ENCODE assay signal across 19 cellular contexts in the genomic region with DNA sequence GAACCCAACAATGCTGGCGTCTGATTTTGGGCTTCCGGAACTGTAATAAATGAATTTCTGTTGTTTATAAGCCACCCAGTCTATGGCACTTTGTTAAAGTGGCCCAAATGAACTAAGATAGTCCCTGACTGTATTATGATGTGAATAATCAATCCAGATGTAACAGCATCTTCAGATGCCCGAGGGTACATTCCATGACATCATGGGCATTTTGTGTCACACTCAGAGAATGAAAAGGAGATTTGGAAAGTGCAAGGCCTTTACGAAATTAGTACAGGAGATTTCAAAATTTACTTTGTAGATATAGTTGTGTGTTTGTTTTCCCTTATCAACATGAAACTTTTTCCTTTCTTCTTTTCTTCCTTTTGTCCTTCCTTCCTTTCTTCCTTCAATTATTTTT. TPM values are rescaled to one million over a fixed set of nuclear protein-coding genes. Genes with fewer than 3 reads are reported as not detected.
DNase-seq lines count a peak whose midpoint lies in the region; ATAC-seq and TF ChIP-seq lines count a peak whose summit lies in the region.
"Had no signal": no experiment of that assay in that cellular context is flagged by ENCODE, and none has a peak within 500 bp of the region (broad histone marks: within the 10 kb centered on the region; RNA-seq: fewer than 3 reads in every experiment).

No MANE protein-coding gene starts in this region.

- peaks cover 4% of the 10 kb centered on the region for H3K4me1 ChIP-seq in mammary epithelial cell (ENCODE audit: insufficient read depth, low read length)

- H2AFZ ChIP-seq in mammary epithelial cell (ENCODE audit: low read depth, low read length): no peak overlapping the region

- no peak overlapping the region for H3K27ac ChIP-seq in mammary epithelial cell (ENCODE audit: insufficient read depth, low read depth, low read length)

- 47% methylated on average over 4 of the region's 4 CpGs for WGBS in mammary epithelial cell (ENCODE audit: low coverage, missing lambda C conversion rate)

- H3K36me3 ChIP-seq in mammary epithelial cell (ENCODE audit: insufficient read depth, low read length): no peaks in the 10 kb centered on the region

- H3K4me2 ChIP-seq in mammary epithelial cell (ENCODE audit: insufficient read depth, low read depth, low read length): no peak overlapping the region

- H3K4me3 ChIP-seq in mammary epithelial cell (replicated peaks in 1 of 3; ENCODE audit: insufficient read depth in 1 of 3, low read depth in 2 of 3, low read length in 3 of 3): no peak overlapping the region
- H3K4me3 ChIP-seq: GM12878, K562 had no signal

- in situ Hi-C loops in mammary epithelial cell (cut with MboI; ENCODE audit: low sequenced_read_pairs in 2 of 2): no loop called here

- no peak overlapping the region for H3K9ac ChIP-seq in mammary epithelial cell (ENCODE audit: insufficient read depth, low read length)

- no peaks in the 10 kb centered on the region for H3K79me2 ChIP-seq in mammary epithelial cell (ENCODE audit: insufficient read depth, low read length)

- no peaks in the 10 kb centered on the region for H3K27me3 Mint-ChIP-seq in activated CD4-positive, alpha-beta T cell treated with anti-CD3 and anti-CD28 coated beads, Interleukin-2, amount 10 ng/mL, durations not matched to agents 7 days and 5 days
- H3K27me3 Mint-ChIP-seq: CD4-positive, alpha-beta memory T cell had no signal

- peaks cover 26% of the 10 kb centered on the region for H3K36me3 Mint-ChIP-seq in activated CD4-positive, alpha-beta T cell treated with anti-CD3 and anti-CD28 coated beads, Interleukin-2, amount 10 ng/mL, durations not matched to agents 7 days and 5 days (ENCODE audit: low read depth)
- peaks cover 12% of the 10 kb centered on the region for H3K36me3 Mint-ChIP-seq in stimulated activated effector memory CD8-positive, alpha-beta T cell treated with anti-CD3 and anti-CD28 coated beads, Interleukin-12 subunit alpha, Interleukin-12 subunit beta, amount 100 ng/mL, for 72 hours

- no peak overlapping the region for H3K4me3 Mint-ChIP-seq in activated CD4-positive, alpha-beta T cell treated with anti-CD3 and anti-CD28 coated beads, Interleukin-2, amount 10 ng/mL, durations not matched to agents 7 days and 5 days
- H3K4me3 Mint-ChIP-seq in stimulated activated effector memory CD8-positive, alpha-beta T cell treated with anti-CD3 and anti-CD28 coated beads, Interleukin-12 subunit alpha, Interleukin-12 subunit beta, amount 100 ng/mL, for 72 hours: no peak overlapping the region
- H3K4me3 Mint-ChIP-seq: CD4-positive, alpha-beta memory T cell had no signal

- no peak overlapping the region for H3K27ac Mint-ChIP-seq in activated CD4-positive, alpha-beta T cell treated with anti-CD3 and anti-CD28 coated beads, Interleukin-2, amount 10 ng/mL, durations not matched to agents 7 days and 5 days
- peak overlapping the region; percentile 58 for H3K27ac Mint-ChIP-seq in stimulated activated effector memory CD8-positive, alpha-beta T cell treated with anti-CD3 and anti-CD28 coated beads, Interleukin-12 subunit alpha, Interleukin-12 subunit beta, amount 100 ng/mL, for 72 hours

- peak; percentile 7 to 14 for DNase-seq in activated CD4-positive, alpha-beta T cell treated with anti-CD3 and anti-CD28 coated beads for 4 hours
- DNase-seq in activated CD4-positive, alpha-beta T cell treated with anti-CD3 and anti-CD28 coated beads, Interleukin-2, amount 10 ng/mL, durations not matched to agents 7 days and 5 days: no peak
- peak; percentile 24 for DNase-seq in stimulated activated CD4-positive, alpha-beta T cell treated with anti-CD3 and anti-CD28 coated beads, Interleukin-2, amount 100 ng/mL, for 4 hours (ENCODE audit: low read depth)
- DNase-seq in stimulated activated CD4-positive, alpha-beta T cell treated with anti-CD3 and anti-CD28 coated beads, Interleukin-2, amount 100 ng/mL, for 48 hours: no peak
- peak; percentile 25 for DNase-seq in mammary epithelial cell
- no peak for DNase-seq in stimulated activated effector memory CD8-positive, alpha-beta T cell treated with anti-CD3 and anti-CD28 coated beads, Interleukin-12 subunit alpha, Interleukin-12 subunit beta, amount 100 ng/mL, for 72 hours (ENCODE audit: low spot score in 2 of 2)
- DNase-seq in Right ventricle myocardium inferior (ENCODE audit: missing footprints): no peak
- DNase-seq: 8988T; CD4-positive, alpha-beta memory T cell; DMS79; GDM1; NCI-H1436; NCI-H2029; NCI-H2171; NCI-H446; NCI-H69 had no signal

- CTCF ChIA-PET in activated CD4-positive, alpha-beta T cell treated with anti-CD3 and anti-CD28 coated beads, Interleukin-2, amount 10 ng/mL, durations not matched to agents 7 days and 5 days (lab: Charles Lee): no interaction called here
- CTCF ChIA-PET in mammary epithelial cell (lab: Charles Lee; ENCODE audit: low non-redundant PET): no interaction called here

- no peaks in the 10 kb centered on the region for H3K27me3 ChIP-seq in mammary epithelial cell (ENCODE audit: insufficient read depth, low read length)

- H3K9me3 Mint-ChIP-seq in activated CD4-positive, alpha-beta T cell treated with anti-CD3 and anti-CD28 coated beads, Interleukin-2, amount 10 ng/mL, durations not matched to agents 7 days and 5 days: peaks cover 1% of the 10 kb centered on the region
- no peaks in the 10 kb centered on the region for H3K9me3 Mint-ChIP-seq in stimulated activated effector memory CD8-positive, alpha-beta T cell treated with anti-CD3 and anti-CD28 coated beads, Interleukin-12 subunit alpha, Interleukin-12 subunit beta, amount 100 ng/mL, for 72 hours

- H3K9me3 ChIP-seq in mammary epithelial cell (replicated peaks; ENCODE audit: insufficient read depth, low read length): no peaks in the 10 kb centered on the region

- dilution Hi-C loops in mammary epithelial cell (cut with HindIII; ENCODE audit: low sequenced_read_pairs): no loop called here

- H4K20me1 ChIP-seq in mammary epithelial cell (ENCODE audit: insufficient read depth, low read length): no peaks in the 10 kb centered on the region

- TF ChIP-seq CTCF in mammary epithelial cell (conservative IDR thresholded peaks at IDR 0.05 in 1 of 2, IDR thresholded peaks at IDR 0.05 in 1 of 2; ENCODE audit: extremely low read depth in 1 of 2, insufficient read depth in 1 of 2, low read depth in 1 of 2, low read length in 2 of 2): no peak

- no peak for ATAC-seq in stimulated activated effector memory CD8-positive, alpha-beta T cell treated with anti-CD3 and anti-CD28 coated beads, Interleukin-12 subunit alpha, Interleukin-12 subunit beta, amount 100 ng/mL, for 72 hours
- no peak for ATAC-seq in HG03354 (IDR thresholded peaks at IDR 0.05; ENCODE audit: poor library complexity, severe bottlenecking, unreplicated experiment)
- ATAC-seq in Right ventricle myocardium inferior: no peak
- ATAC-seq: GM12878, K562 had no signal

- intact Hi-C loops in mammary epithelial cell (cut with micrococcal nuclease): no loop called here
- intact Hi-C loops in Right ventricle myocardium inferior (cut with DNase I): no loop called here

- H3K4me1 Mint-ChIP-seq in activated CD4-positive, alpha-beta T cell treated with anti-CD3 and anti-CD28 coated beads, Interleukin-2, amount 10 ng/mL, durations not matched to agents 7 days and 5 days: no peaks in the 10 kb centered on the region
- peaks cover 2% of the 10 kb centered on the region for H3K4me1 Mint-ChIP-seq in stimulated activated effector memory CD8-positive, alpha-beta T cell treated with anti-CD3 and anti-CD28 coated beads, Interleukin-12 subunit alpha, Interleukin-12 subunit beta, amount 100 ng/mL, for 72 hours

- no TSS peak for BruUV-seq in mammary epithelial cell (replicated peaks; lab: Mats Ljungman, UMichigan)

- POLR2A ChIA-PET in activated CD4-positive, alpha-beta T cell treated with anti-CD3 and anti-CD28 coated beads, Interleukin-2, amount 10 ng/mL, durations not matched to agents 7 days and 5 days (lab: Charles Lee): no interaction called here

RNA-seq across cellular contexts. Expression of a gene that starts 54.2 kb away (rescaled TPM):
- total RNA-seq in activated CD4-positive, alpha-beta T cell treated with anti-CD3 and anti-CD28 coated beads, Interleukin-2, amount 10 ng/mL, durations not matched to agents 7 days and 5 days: 10 to 100 TPM; 10.3 to 10.8 TPM
- total RNA-seq in mammary epithelial cell: 100 to 1,000 TPM in 1 of 2 donors, 10 to 100 TPM in 1; 96.1 to 241 TPM
- 48.8 TPM for polyA plus RNA-seq in mammary epithelial cell
- polyA minus RNA-seq in mammary epithelial cell: 39.9 TPM
- total RNA-seq in Right ventricle myocardium inferior: 2.7 TPM

RNA-seq across cellular contexts. Expression of a gene that starts 54.6 kb away (rescaled TPM):
- total RNA-seq in activated CD4-positive, alpha-beta T cell treated with anti-CD3 and anti-CD28 coated beads, Interleukin-2, amount 10 ng/mL, durations not matched to agents 7 days and 5 days: 10 to 100 TPM; 58.7 to 59.7 TPM
- total RNA-seq in mammary epithelial cell (10 to 100 TPM in 1 of 2 donors, 1 to 10 TPM in 1; 2.3 to 10.3 TPM), Right ventricle myocardium inferior (0.89 TPM)
- 3.3 TPM for polyA plus RNA-seq in mammary epithelial cell
- polyA minus RNA-seq in mammary epithelial cell: 0.67 TPM

Comparison
In these comparisons a context has a peak if more than half of its experiments do, and no peak if none do; other contexts are left out.
1. DNase-seq: peak in activated CD4-positive, alpha-beta T cell treated with anti-CD3 and anti-CD28 coated beads for 4 hours (2 of 2), stimulated activated CD4-positive, alpha-beta T cell treated with anti-CD3 and anti-CD28 coated beads, Interleukin-2, amount 100 ng/mL, for 4 hours (single experiment) and mammary epithelial cell (single experiment); none in activated CD4-positive, alpha-beta T cell treated with anti-CD3 and anti-CD28 coated beads, Interleukin-2, amount 10 ng/mL, durations not matched to agents 7 days and 5 days (single experiment), stimulated activated CD4-positive, alpha-beta T cell treated with anti-CD3 and anti-CD28 coated beads, Interleukin-2, amount 100 ng/mL, for 48 hours (0 of 2), stimulated activated effector memory CD8-positive, alpha-beta T cell treated with anti-CD3 and anti-CD28 coated beads, Interleukin-12 subunit alpha, Interleukin-12 subunit beta, amount 100 ng/mL, for 72 hours (0 of 2) and Right ventricle myocardium inferior (single experiment).
2. RNA of a gene that starts 54.2 kb away (total RNA-seq): 96.1 to 241 TPM in mammary epithelial cell; 10.3 to 10.8 TPM in activated CD4-positive, alpha-beta T cell treated with anti-CD3 and anti-CD28 coated beads, Interleukin-2, amount 10 ng/mL, durations not matched to agents 7 days and 5 days and 2.7 TPM in Right ventricle myocardium inferior (single experiment); every median in the first group is over 4 times any median in the second.
3. RNA of a gene that starts 54.6 kb away (total RNA-seq): 58.7 to 59.7 TPM in activated CD4-positive, alpha-beta T cell treated with anti-CD3 and anti-CD28 coated beads, Interleukin-2, amount 10 ng/mL, durations not matched to agents 7 days and 5 days; 2.3 to 10.3 TPM in mammary epithelial cell and 0.89 TPM in Right ventricle myocardium inferior (single experiment); every median in the first group is over 4 times any median in the second.